In the genomic region with DNA sequence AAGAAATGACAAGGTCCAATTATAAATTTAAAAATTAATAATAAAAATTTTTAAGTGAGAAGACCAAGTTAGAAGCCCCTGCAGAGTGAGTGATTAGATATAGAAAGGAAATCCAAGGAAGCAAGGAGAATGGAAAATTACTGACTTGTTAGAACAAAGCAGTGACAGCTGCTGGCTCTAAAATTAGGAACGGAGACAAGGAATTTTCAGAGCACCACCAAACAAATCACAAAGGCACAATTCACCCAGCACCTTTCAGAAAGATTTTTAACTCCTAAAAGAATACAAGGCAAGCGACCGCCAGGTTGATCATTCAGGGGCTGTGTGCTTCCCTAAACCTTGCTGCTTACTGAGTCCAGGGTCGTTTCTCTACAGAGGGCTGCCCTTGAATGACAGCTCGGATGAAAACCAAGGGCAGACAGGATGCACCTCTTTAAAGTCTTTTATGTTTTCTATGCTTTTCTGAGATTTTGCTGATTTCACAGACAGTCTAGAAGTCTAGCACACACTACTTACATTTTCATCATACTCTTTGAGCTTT, we compare ENCODE assay signal across 19 cellular contexts. TPM values are rescaled to one million over a fixed set of nuclear protein-coding genes. Genes with fewer than 3 reads are reported as not detected.
DNase-seq lines count a peak whose midpoint lies in the region; ATAC-seq lines count a peak whose summit lies in the region.
"Had no signal": no experiment of that assay in that cellular context is flagged by ENCODE, and none has a peak within 500 bp of the region (broad histone marks: within the 10 kb centered on the region; RNA-seq: fewer than 3 reads in every experiment).

No MANE protein-coding gene starts in this region.

- WGBS in right cardiac atrium, result 36% methylated on average over 5 of the region's 5 CpGs

- H3K27ac Mint-ChIP-seq in stimulated activated naive B cell treated with anti-CD40 and anti-IgM and Interleukin-4, amounts not matched to agents 10 μg/mL and 1 μg/mL and 100 μg/mL, for 72 hours, result no peak overlapping the region
- H3K27ac Mint-ChIP-seq: CD14-positive monocyte, HFFc6 had no signal

- H3K4me3 Mint-ChIP-seq in stimulated activated naive B cell treated with anti-CD40 and anti-IgM and Interleukin-4, amounts not matched to agents 10 μg/mL and 1 μg/mL and 100 μg/mL, for 72 hours, result no peak overlapping the region
- H3K4me3 Mint-ChIP-seq: CD14-positive monocyte, HFFc6 had no signal

- H3K4me1 ChIP-seq in right cardiac atrium (ENCODE audit: control insufficient read depth, insufficient read depth, low read length), result peaks cover 7% of the 10 kb centered on the region
- H3K4me1 ChIP-seq: A549, Caco-2 had no signal

- H3K9me3 Mint-ChIP-seq in stimulated activated naive B cell treated with anti-CD40 and anti-IgM and Interleukin-4, amounts not matched to agents 10 μg/mL and 1 μg/mL and 100 μg/mL, for 72 hours, result no peaks in the 10 kb centered on the region

- ATAC-seq in right cardiac atrium (peak in 1 of 2 donors; percentile 61), GM18498 (IDR thresholded peaks at IDR 0.05; ENCODE audit: unreplicated experiment) (no peak), HG03565 (IDR thresholded peaks at IDR 0.05; ENCODE audit: unreplicated experiment) (no peak)
- no peak for ATAC-seq in stimulated activated naive B cell treated with anti-CD40 and anti-IgM and Interleukin-4, amounts not matched to agents 10 μg/mL and 1 μg/mL and 100 μg/mL, for 72 hours (replicated peaks)
- ATAC-seq: A549 had no signal

- H3K4me1 Mint-ChIP-seq in stimulated activated naive B cell treated with anti-CD40 and anti-IgM and Interleukin-4, amounts not matched to agents 10 μg/mL and 1 μg/mL and 100 μg/mL, for 72 hours, result no peaks in the 10 kb centered on the region
- H3K4me1 Mint-ChIP-seq: CD14-positive monocyte had no signal

- peak; percentile 40 for DNase-seq in Ammon's horn (ENCODE audit: low spot score)
- DNase-seq in NCI-H2171 (lab: John Stamatoyannopoulos, UW), result peak; percentile 48
- peak; percentile 31 to 88 for DNase-seq in cerebellar nuclear complex (lab: John Stamatoyannopoulos, UW)
- DNase-seq in right cardiac atrium, result no peak
- no peak for DNase-seq in stimulated activated naive B cell treated with anti-CD40 and anti-IgM and Interleukin-4, amounts not matched to agents 10 μg/mL and 1 μg/mL and 100 μg/mL, for 72 hours
- DNase-seq in activated T-cell treated with anti-CD3 and anti-CD28 coated beads for 4 hours, result no peak
- DNase-seq: Caco-2; DMS79; GOT3; HFFc6; NCI-H1436 treated with DMSO at 0.1 percent for 48 hours; NCI-H345; NCI-H526 treated with DMSO at 0.1 percent for 48 hours; NK-92 treated with Interleukin-12 subunit alpha and Interleukin-12 subunit beta, amount 100 ng/mL, for 24 hours; PC-9 had no signal

- H3K27me3 ChIP-seq in right cardiac atrium (ENCODE audit: control insufficient read depth, insufficient read depth), result no peaks in the 10 kb centered on the region

- peaks cover 11 to 46% of the 10 kb centered on the region in 2 donors for H3K27me3 Mint-ChIP-seq in stimulated activated naive B cell treated with anti-CD40 and anti-IgM and Interleukin-4, amounts not matched to agents 10 μg/mL and 1 μg/mL and 100 μg/mL, for 72 hours

- no peak overlapping the region for H3K4me3 ChIP-seq in right cardiac atrium (ENCODE audit: low read length)
- H3K4me3 ChIP-seq: A549, PC-9 had no signal

- intact Hi-C loops in right cardiac atrium (cut with DNase I), result loop anchor here in 1 of 4 donors (10.0 kb wide), 1 partner anchor 68 kb away; no protein-coding TSS in a partner anchor

- H3K36me3 Mint-ChIP-seq in stimulated activated naive B cell treated with anti-CD40 and anti-IgM and Interleukin-4, amounts not matched to agents 10 μg/mL and 1 μg/mL and 100 μg/mL, for 72 hours, result no peaks in the 10 kb centered on the region
- H3K36me3 Mint-ChIP-seq: CD14-positive monocyte had no signal

- H3K9me3 ChIP-seq in right cardiac atrium (ENCODE audit: control insufficient read depth, low read length), result no peaks in the 10 kb centered on the region
- H3K9me3 ChIP-seq: A549 had no signal

- peak overlapping the region; percentile 93 for H3K27ac ChIP-seq in right cardiac atrium (ENCODE audit: low read length)
- H3K27ac ChIP-seq: A549, PC-9 had no signal

RNA-seq across cellular contexts. Expression of gene GINS3, which starts 45.4 kb away (rescaled TPM):
- total RNA-seq in right cardiac atrium, result 1 to 10 TPM; 6.3 to 8.0 (median 6.7) TPM
- polyA plus RNA-seq in right cardiac atrium, result 6.5 TPM

RNA-seq across cellular contexts. Expression of gene PRSS54, which starts 52.1 kb away (rescaled TPM):
- not detected for total RNA-seq in right cardiac atrium
- polyA plus RNA-seq in right cardiac atrium, result not detected
- total RNA-seq: Caco-2, HFFc6, PC-9 had no signal
- polyA plus RNA-seq: A549, CD14-positive monocyte had no signal

Comparison
In these comparisons a context has a peak if more than half of its experiments do, and no peak if none do; other contexts are left out.
1. DNase-seq: peak in Ammon's horn (single experiment), NCI-H2171 (single experiment) and cerebellar nuclear complex (2 of 2); none in right cardiac atrium (0 of 3), stimulated activated naive B cell treated with anti-CD40 and anti-IgM and Interleukin-4, amounts not matched to agents 10 μg/mL and 1 μg/mL and 100 μg/mL, for 72 hours (single experiment) and activated T-cell treated with anti-CD3 and anti-CD28 coated beads for 4 hours (single experiment).